ENCODE assay signal across 16 cellular contexts in genomic region chr17:9974460-9975381, GRCh38.
DNase-seq lines count a peak whose midpoint lies in the region; ATAC-seq and TF ChIP-seq lines count a peak whose summit lies in the region.
"Had no signal": no experiment of that assay in that cellular context is flagged by ENCODE, and none has a peak within 500 bp of the region (broad histone marks: within the 10 kb centered on the region; RNA-seq: fewer than 3 reads in every experiment).

No MANE protein-coding gene starts in this region.

- H3K9me3 Mint-ChIP-seq in effector memory CD8-positive, alpha-beta T cell = no peaks in the 10 kb centered on the region
- peaks cover 0 to 1% (median 0%) of the 10 kb centered on the region in 11 donors for H3K9me3 Mint-ChIP-seq in naive thymus-derived CD4-positive, alpha-beta T cell
- H3K9me3 Mint-ChIP-seq: activated CD4-positive, alpha-beta memory T cell treated with anti-CD3 and anti-CD28 coated beads, Interleukin-2, amount 10 ng/mL, durations not matched to agents 7 days and 5 days; activated T-helper 1 cell treated with anti-CD3 and anti-CD28 coated beads, Interleukin-12 subunit alpha, Interleukin-12 subunit beta, Interleukin-2, Interleukin-4 antibody, amounts not matched to agents 30 ng/mL and 10 ng/mL and 1 ng/mL, durations not matched to agents 14 hours and 24 hours and 36 hours; memory B cell; stimulated activated memory B cell treated with anti-CD40 and anti-IgM and Interleukin-4, amounts not matched to agents 10 μg/mL and 1 μg/mL and 100 μg/mL, for 72 hours had no signal

- H3K27ac ChIP-seq in naive thymus-derived CD4-positive, alpha-beta T cell (ENCODE audit: low read depth, low read length) = no peak overlapping the region
- peak overlapping the region; percentile 63 for H3K27ac ChIP-seq in suprapubic skin
- H3K27ac ChIP-seq: SJCRH30 had no signal

- DNase-seq in MV-4-11 (lab: John Stamatoyannopoulos, UW) (peak; percentile 68), suprapubic skin (ENCODE audit: low spot score in 2 of 2) (peak in 1 of 2 donors; percentile 59), GM13976 (ENCODE audit: low spot score) (no peak), MG63 (no peak), H7 (no peak)
- no peak for DNase-seq in effector memory CD8-positive, alpha-beta T cell
- no peak for DNase-seq in naive thymus-derived CD4-positive, alpha-beta T cell
- DNase-seq: activated CD4-positive, alpha-beta memory T cell treated with anti-CD3 and anti-CD28 coated beads, Interleukin-2, amount 10 ng/mL, durations not matched to agents 7 days and 5 days; caudate nucleus; foreskin fibroblast; NCI-H1048; SJCRH30 had no signal

- CTCF ChIA-PET in naive thymus-derived CD4-positive, alpha-beta T cell (lab: Charles Lee) = no interaction called here

- no peak for TF ChIP-seq POLR2A in suprapubic skin (IDR thresholded peaks at IDR 0.05)

- no peak overlapping the region for H3K4me3 Mint-ChIP-seq in effector memory CD8-positive, alpha-beta T cell
- no peak overlapping the region for H3K4me3 Mint-ChIP-seq in naive thymus-derived CD4-positive, alpha-beta T cell
- H3K4me3 Mint-ChIP-seq: activated CD4-positive, alpha-beta memory T cell treated with anti-CD3 and anti-CD28 coated beads, Interleukin-2, amount 10 ng/mL, durations not matched to agents 7 days and 5 days; activated T-helper 1 cell treated with anti-CD3 and anti-CD28 coated beads, Interleukin-12 subunit alpha, Interleukin-12 subunit beta, Interleukin-2, Interleukin-4 antibody, amounts not matched to agents 30 ng/mL and 10 ng/mL and 1 ng/mL, durations not matched to agents 14 hours and 24 hours and 36 hours; memory B cell; stimulated activated memory B cell treated with anti-CD40 and anti-IgM and Interleukin-4, amounts not matched to agents 10 μg/mL and 1 μg/mL and 100 μg/mL, for 72 hours had no signal

- in situ Hi-C loops in GM13976 (cut with MboI; ENCODE audit: low sequenced_read_pairs, unreplicated experiment) = loop anchor here (25.0 kb wide), 1 partner anchor 638 kb away; no protein-coding TSS in a partner anchor

- no peaks in the 10 kb centered on the region for H3K9me3 ChIP-seq in naive thymus-derived CD4-positive, alpha-beta T cell (ENCODE audit: control insufficient read depth in 2 of 3, low read length in 3 of 3)
- no peaks in the 10 kb centered on the region for H3K9me3 ChIP-seq in suprapubic skin
- H3K9me3 ChIP-seq in MG63 = no peaks in the 10 kb centered on the region
- H3K9me3 ChIP-seq: SJCRH30 had no signal

- ATAC-seq in effector memory CD8-positive, alpha-beta T cell (replicated peaks) = no peak
- peak; percentile 69 for ATAC-seq in naive thymus-derived CD4-positive, alpha-beta T cell
- ATAC-seq: HepG2; stimulated activated memory B cell treated with anti-CD40 and anti-IgM and Interleukin-4, amounts not matched to agents 10 μg/mL and 1 μg/mL and 100 μg/mL, for 72 hours had no signal

- 75% methylated on average over 16 of the region's 16 CpGs for WGBS in suprapubic skin

- H3K27ac Mint-ChIP-seq in effector memory CD8-positive, alpha-beta T cell = peak overlapping the region; percentile 76 to 78
- H3K27ac Mint-ChIP-seq in naive thymus-derived CD4-positive, alpha-beta T cell = no peak overlapping the region
- H3K27ac Mint-ChIP-seq: activated CD4-positive, alpha-beta memory T cell treated with anti-CD3 and anti-CD28 coated beads, Interleukin-2, amount 10 ng/mL, durations not matched to agents 7 days and 5 days; activated T-helper 1 cell treated with anti-CD3 and anti-CD28 coated beads, Interleukin-12 subunit alpha, Interleukin-12 subunit beta, Interleukin-2, Interleukin-4 antibody, amounts not matched to agents 30 ng/mL and 10 ng/mL and 1 ng/mL, durations not matched to agents 14 hours and 24 hours and 36 hours; stimulated activated memory B cell treated with anti-CD40 and anti-IgM and Interleukin-4, amounts not matched to agents 10 μg/mL and 1 μg/mL and 100 μg/mL, for 72 hours had no signal

- no peak for TF ChIP-seq EP300 in suprapubic skin (IDR thresholded peaks at IDR 0.05)

- intact Hi-C loops in naive thymus-derived CD4-positive, alpha-beta T cell (cut with micrococcal nuclease) = no loop called here

- no peaks in the 10 kb centered on the region for H3K27me3 ChIP-seq in naive thymus-derived CD4-positive, alpha-beta T cell (ENCODE audit: control insufficient read depth in 2 of 2, insufficient read depth in 2 of 2, low read length in 2 of 2)
- H3K27me3 ChIP-seq in suprapubic skin (no peaks in the 10 kb centered on the region), MG63 (no peaks in the 10 kb centered on the region), H7 (ENCODE audit: control insufficient read depth, insufficient read depth, low read length) (no peaks in the 10 kb centered on the region)
- H3K27me3 ChIP-seq: SJCRH30 had no signal

- H3K36me3 ChIP-seq in naive thymus-derived CD4-positive, alpha-beta T cell (ENCODE audit: control insufficient read depth in 2 of 3, insufficient read depth in 3 of 3, low read length in 3 of 3) = no peaks in the 10 kb centered on the region
- H3K36me3 ChIP-seq in suprapubic skin (peaks cover 3% of the 10 kb centered on the region), MG63 (no peaks in the 10 kb centered on the region), H7 (replicated peaks; ENCODE audit: control insufficient read depth, insufficient read depth, low read length) (no peaks in the 10 kb centered on the region)
- H3K36me3 ChIP-seq: SJCRH30 had no signal

- no peaks in the 10 kb centered on the region for H3K4me1 ChIP-seq in naive thymus-derived CD4-positive, alpha-beta T cell (ENCODE audit: control insufficient read depth in 2 of 2, insufficient read depth in 2 of 2, low read length in 2 of 2)
- H3K4me1 ChIP-seq in suprapubic skin = peaks cover 29% of the 10 kb centered on the region
- H3K4me1 ChIP-seq: SJCRH30 had no signal

- peaks cover 10 to 11% of the 10 kb centered on the region in 2 donors for H3K4me1 Mint-ChIP-seq in effector memory CD8-positive, alpha-beta T cell (ENCODE audit: low read depth in 2 of 2)
- peaks cover 0 to 4% (median 0%) of the 10 kb centered on the region in 7 donors for H3K4me1 Mint-ChIP-seq in naive thymus-derived CD4-positive, alpha-beta T cell
- H3K4me1 Mint-ChIP-seq: activated CD4-positive, alpha-beta memory T cell treated with anti-CD3 and anti-CD28 coated beads, Interleukin-2, amount 10 ng/mL, durations not matched to agents 7 days and 5 days; memory B cell; stimulated activated memory B cell treated with anti-CD40 and anti-IgM and Interleukin-4, amounts not matched to agents 10 μg/mL and 1 μg/mL and 100 μg/mL, for 72 hours had no signal

- H3K36me3 Mint-ChIP-seq in effector memory CD8-positive, alpha-beta T cell (ENCODE audit: insufficient read depth) = peaks cover 4% of the 10 kb centered on the region
- no peaks in the 10 kb centered on the region for H3K36me3 Mint-ChIP-seq in naive thymus-derived CD4-positive, alpha-beta T cell
- H3K36me3 Mint-ChIP-seq: memory B cell; stimulated activated memory B cell treated with anti-CD40 and anti-IgM and Interleukin-4, amounts not matched to agents 10 μg/mL and 1 μg/mL and 100 μg/mL, for 72 hours had no signal

- no peak overlapping the region for H3K4me3 ChIP-seq in naive thymus-derived CD4-positive, alpha-beta T cell (ENCODE audit: low read length)
- H3K4me3 ChIP-seq in suprapubic skin = no peak overlapping the region
- H3K4me3 ChIP-seq in MG63 = no peak overlapping the region
- no peak overlapping the region for H3K4me3 ChIP-seq in H7 (ENCODE audit: insufficient read depth, low read depth, low read length)
- H3K4me3 ChIP-seq: SJCRH30 had no signal

- TF ChIP-seq CTCF in suprapubic skin (IDR thresholded peaks at IDR 0.05) (no peak), GM13976 (IDR thresholded peaks at IDR 0.05; ENCODE audit: borderline replicate concordance, control extremely low read depth, extremely low read depth, insufficient read depth, missing control alignments) (no peak)

- H3K27me3 Mint-ChIP-seq in effector memory CD8-positive, alpha-beta T cell = no peaks in the 10 kb centered on the region
- peaks cover 0 to 6% (median 0%) of the 10 kb centered on the region in 5 donors for H3K27me3 Mint-ChIP-seq in naive thymus-derived CD4-positive, alpha-beta T cell
- H3K27me3 Mint-ChIP-seq: activated CD4-positive, alpha-beta memory T cell treated with anti-CD3 and anti-CD28 coated beads, Interleukin-2, amount 10 ng/mL, durations not matched to agents 7 days and 5 days; stimulated activated memory B cell treated with anti-CD40 and anti-IgM and Interleukin-4, amounts not matched to agents 10 μg/mL and 1 μg/mL and 100 μg/mL, for 72 hours had no signal

- POLR2A ChIA-PET in naive thymus-derived CD4-positive, alpha-beta T cell (lab: Charles Lee) = no interaction called here

Comparison
In these comparisons a context has a peak if more than half of its experiments do, and no peak if none do; other contexts are left out.
1. H3K27ac Mint-ChIP-seq: peak in effector memory CD8-positive, alpha-beta T cell (2 of 2); none in naive thymus-derived CD4-positive, alpha-beta T cell (0 of 9).